29 cellular contexts compared by ENCODE assay signal in the genomic region with DNA sequence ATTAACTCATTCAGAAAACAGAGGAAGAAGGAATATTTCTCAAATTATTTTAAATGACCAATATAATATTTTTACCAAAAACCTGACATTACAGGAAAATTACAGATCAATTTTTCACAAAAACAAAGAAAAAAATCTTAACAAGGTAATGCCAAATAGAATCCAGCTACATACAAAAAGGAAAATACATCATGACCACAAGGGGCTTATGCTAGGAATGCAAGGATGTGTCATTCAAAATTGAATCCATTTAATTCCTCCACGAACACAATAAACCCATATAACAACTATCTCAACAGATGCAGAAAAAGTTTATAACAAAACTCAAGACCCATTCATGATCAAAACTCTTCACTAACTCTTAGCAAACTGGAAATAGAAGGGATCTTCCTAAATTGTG.
A peak's percentile ranks its signal among the peaks of the same experiment; 100 is the strongest.
DNase-seq lines count a peak whose midpoint lies in the region; ATAC-seq, FAIRE-seq and TF ChIP-seq lines count a peak whose summit lies in the region.
"Had no signal": no experiment of that assay in that cellular context is flagged by ENCODE, and none has a peak within 500 bp of the region (broad histone marks: within the 10 kb centered on the region; RNA-seq: fewer than 3 reads in every experiment).

No MANE protein-coding gene starts in this region.

- no peak for TF ChIP-seq CTCF in PC-9 (conservative IDR thresholded peaks at IDR 0.05)
- TF ChIP-seq CTCF in progenitor cell of endocrine pancreas (IDR thresholded peaks at IDR 0.05; ENCODE audit: unreplicated experiment) = peak; percentile 20
- TF ChIP-seq CTCF in mesothelial cell of epicardium (IDR thresholded peaks at IDR 0.05; ENCODE audit: unreplicated experiment) = no peak

- H3K36me3 Mint-ChIP-seq in progenitor cell of endocrine pancreas (ENCODE audit: insufficient read depth) = peaks cover 12% of the 10 kb centered on the region
- peaks cover 36% of the 10 kb centered on the region for H3K36me3 Mint-ChIP-seq in mesothelial cell of epicardium
- no peaks in the 10 kb centered on the region for H3K36me3 Mint-ChIP-seq in activated CD4-positive, alpha-beta T cell treated with anti-CD3 and anti-CD28 coated beads for 36 hours (ENCODE audit: low read depth)
- H3K36me3 Mint-ChIP-seq: CD8-positive, alpha-beta T cell had no signal

- FAIRE-seq in endometrium (lab: Jason Lieb, UNC) (peak; percentile 23), GM12892 (lab: Jason Lieb, UNC) (no peak)
- FAIRE-seq: A549 had no signal

- no peaks in the 10 kb centered on the region for H3K9me2 ChIP-seq in PC-9 (ENCODE audit: insufficient read depth)

- POLR2A ChIA-PET in PC-9 (lab: Charles Lee; ENCODE audit: unreplicated experiment) = no interaction called here
- POLR2A ChIA-PET in activated CD4-positive, alpha-beta T cell treated with anti-CD3 and anti-CD28 coated beads for 36 hours (lab: Charles Lee) = no interaction called here

- peaks cover 7% of the 10 kb centered on the region for H3F3A ChIP-seq in PC-9 (ENCODE audit: insufficient read depth, low read depth)

- DNase-seq in PC-9 = no peak
- no peak for DNase-seq in progenitor cell of endocrine pancreas (ENCODE audit: low spot score, unreplicated experiment)
- no peak for DNase-seq in GM19238 (ENCODE audit: insufficient read length, low spot score)
- no peak for DNase-seq in GM12892 (ENCODE audit: insufficient read length)
- no peak for DNase-seq in mesothelial cell of epicardium (ENCODE audit: low spot score in 2 of 2, unreplicated experiment in 2 of 2)
- no peak for DNase-seq in activated CD4-positive, alpha-beta T cell treated with anti-CD3 and anti-CD28 coated beads for 36 hours
- DNase-seq: AML-193; Caco-2; CD8-positive, alpha-beta T cell; DMS 273 treated with DMSO at 0.1 percent for 48 hours; DMS79; EL; GF-D8; GOT3; HCEC 1CT; IMR-90; KG1; MM.1S; NCI-H1417; NCI-H1694 treated with DMSO at 0.1 percent for 48 hours; NCI-H2081; NCI-H2227 treated with DMSO at 0.1 percent for 48 hours; NCI-H526 treated with DMSO at 0.1 percent for 48 hours; Right ventricle myocardium superior; RPMI8226 had no signal

- H3K27ac Mint-ChIP-seq in progenitor cell of endocrine pancreas (no peak overlapping the region), mesothelial cell of epicardium (no peak overlapping the region)
- no peak overlapping the region for H3K27ac Mint-ChIP-seq in activated CD4-positive, alpha-beta T cell treated with anti-CD3 and anti-CD28 coated beads for 36 hours
- H3K27ac Mint-ChIP-seq: CD8-positive, alpha-beta T cell had no signal

- no peaks in the 10 kb centered on the region for H3K9me3 ChIP-seq in PC-9 (ENCODE audit: insufficient read depth, low read depth)
- H3K9me3 ChIP-seq: A549; BLaER1 treated with 17β-estradiol and CSF1 and Interleukin-3, amounts not matched to agents 10 nM and 100 nM; Caco-2; SJSA1 had no signal

- no TSS peak for BruUV-seq in PC-9 (replicated peaks; lab: Mats Ljungman, UMichigan)

- no peak overlapping the region for H3K4me2 ChIP-seq in PC-9
- H3K4me2 ChIP-seq: A549; BLaER1 treated with 17β-estradiol and CSF1 and Interleukin-3, amounts not matched to agents 10 nM and 100 nM had no signal

- no peaks in the 10 kb centered on the region for H4K20me1 ChIP-seq in PC-9 (ENCODE audit: insufficient read depth)
- H4K20me1 ChIP-seq: BLaER1 treated with 17β-estradiol and CSF1 and Interleukin-3, amounts not matched to agents 10 nM and 100 nM had no signal

- H3K27me3 Mint-ChIP-seq in progenitor cell of endocrine pancreas = no peaks in the 10 kb centered on the region
- H3K27me3 Mint-ChIP-seq in mesothelial cell of epicardium (ENCODE audit: low read depth) = no peaks in the 10 kb centered on the region
- H3K27me3 Mint-ChIP-seq in activated CD4-positive, alpha-beta T cell treated with anti-CD3 and anti-CD28 coated beads for 36 hours = peaks cover 13% of the 10 kb centered on the region

- no peak overlapping the region for H3K27ac ChIP-seq in PC-9
- H3K27ac ChIP-seq: A549; BLaER1 treated with 17β-estradiol and CSF1 and Interleukin-3, amounts not matched to agents 10 nM and 100 nM; SJSA1 had no signal

- CTCF ChIA-PET in PC-9 (lab: Charles Lee) = no interaction called here
- CTCF ChIA-PET in activated CD4-positive, alpha-beta T cell treated with anti-CD3 and anti-CD28 coated beads for 36 hours (lab: Charles Lee) = no interaction called here

- no peak overlapping the region for H3K4me3 Mint-ChIP-seq in progenitor cell of endocrine pancreas (ENCODE audit: low read depth)
- no peak overlapping the region for H3K4me3 Mint-ChIP-seq in mesothelial cell of epicardium
- no peak overlapping the region for H3K4me3 Mint-ChIP-seq in activated CD4-positive, alpha-beta T cell treated with anti-CD3 and anti-CD28 coated beads for 36 hours
- H3K4me3 Mint-ChIP-seq: CD8-positive, alpha-beta T cell had no signal

- TF ChIP-seq POLR2A in GM12892 (IDR thresholded peaks at IDR 0.05; ENCODE audit: low read depth, low read length) = no peak

- no peaks in the 10 kb centered on the region for H3K9me3 Mint-ChIP-seq in progenitor cell of endocrine pancreas (ENCODE audit: low read depth)
- no peaks in the 10 kb centered on the region for H3K9me3 Mint-ChIP-seq in mesothelial cell of epicardium
- no peaks in the 10 kb centered on the region for H3K9me3 Mint-ChIP-seq in activated CD4-positive, alpha-beta T cell treated with anti-CD3 and anti-CD28 coated beads for 36 hours (ENCODE audit: low read depth)
- H3K9me3 Mint-ChIP-seq: CD8-positive, alpha-beta T cell had no signal

- H3K4me1 Mint-ChIP-seq in progenitor cell of endocrine pancreas (ENCODE audit: low read depth) (peaks cover 24% of the 10 kb centered on the region), mesothelial cell of epicardium (peaks cover 19% of the 10 kb centered on the region)
- peaks cover 1% of the 10 kb centered on the region for H3K4me1 Mint-ChIP-seq in activated CD4-positive, alpha-beta T cell treated with anti-CD3 and anti-CD28 coated beads for 36 hours

- no peaks in the 10 kb centered on the region for H3K79me2 ChIP-seq in PC-9 (ENCODE audit: low read depth)

- H3K4me3 ChIP-seq in PC-9 = no peak overlapping the region
- H3K4me3 ChIP-seq: A549; BLaER1 treated with 17β-estradiol and CSF1 and Interleukin-3, amounts not matched to agents 10 nM and 100 nM; SJSA1 had no signal

- no peaks in the 10 kb centered on the region for H3K36me3 ChIP-seq in PC-9 (ENCODE audit: low read depth)
- H3K36me3 ChIP-seq: BLaER1 treated with 17β-estradiol and CSF1 and Interleukin-3, amounts not matched to agents 10 nM and 100 nM; SJSA1 had no signal

- ATAC-seq in activated CD4-positive, alpha-beta T cell treated with anti-CD3 and anti-CD28 coated beads for 36 hours = no peak
- ATAC-seq: A549; CD8-positive, alpha-beta T cell had no signal

- intact Hi-C loops in PC-9 (cut with micrococcal nuclease; ENCODE audit: unreplicated experiment) = loop anchor here (5.0 to 10.0 kb wide), 2 partner anchors 348 to 426 kb away; no protein-coding TSS in a partner anchor
- intact Hi-C loops in activated CD4-positive, alpha-beta T cell treated with anti-CD3 and anti-CD28 coated beads for 36 hours (cut with DNase I, micrococcal nuclease) = loop anchor here (5.0 to 10.0 kb wide), 2 partner anchors 313 to 576 kb away; no protein-coding TSS in a partner anchor

- no peaks in the 10 kb centered on the region for H3K27me3 ChIP-seq in PC-9 (ENCODE audit: insufficient read depth, low read depth)
- H3K27me3 ChIP-seq: BLaER1 treated with 17β-estradiol and CSF1 and Interleukin-3, amounts not matched to agents 10 nM and 100 nM had no signal

- H2AFZ ChIP-seq in PC-9 = 0 out of 2 replicates have a peak overlapping the region, but pooled peaks have one; percentile 29

- H3K4me1 ChIP-seq in PC-9 (replicated peaks; ENCODE audit: insufficient read depth) = peaks cover 18% of the 10 kb centered on the region; the same call in 1 of the 2 replicates
- H3K4me1 ChIP-seq: BLaER1 treated with 17β-estradiol and CSF1 and Interleukin-3, amounts not matched to agents 10 nM and 100 nM; SJSA1 had no signal
